11 cellular contexts compared by ENCODE assay signal in genomic region chr6:133693565-133693964, GRCh38.
"Had no signal": no experiment of that assay in that cellular context is flagged by ENCODE, and none has a peak within 500 bp of the region (broad histone marks: within the 10 kb centered on the region; RNA-seq: fewer than 3 reads in every experiment).

No MANE protein-coding gene starts in this region.

- H3K4me3 ChIP-seq: GM23248, GM23338, HAP-1 had no signal

- H3K9me3 ChIP-seq: HAP-1 had no signal

- H3K4me1 ChIP-seq: HAP-1 had no signal

- H3K36me3 ChIP-seq: HAP-1 had no signal

- H2AFZ ChIP-seq: GM23248, GM23338 had no signal

- DNase-seq: GM23248, GOT3, H7, H9, HCEC 1CT, HFFc6 had no signal

- H3K4me2 ChIP-seq: GM23338 had no signal

- FAIRE-seq: H1, H54 had no signal

- H3K27ac ChIP-seq: GM23248 had no signal

- ATAC-seq: GM23338, HCT116 had no signal

- H3K9ac ChIP-seq: GM23248 had no signal
